1 cellular context compared by ENCODE assay signal in the genomic region with DNA sequence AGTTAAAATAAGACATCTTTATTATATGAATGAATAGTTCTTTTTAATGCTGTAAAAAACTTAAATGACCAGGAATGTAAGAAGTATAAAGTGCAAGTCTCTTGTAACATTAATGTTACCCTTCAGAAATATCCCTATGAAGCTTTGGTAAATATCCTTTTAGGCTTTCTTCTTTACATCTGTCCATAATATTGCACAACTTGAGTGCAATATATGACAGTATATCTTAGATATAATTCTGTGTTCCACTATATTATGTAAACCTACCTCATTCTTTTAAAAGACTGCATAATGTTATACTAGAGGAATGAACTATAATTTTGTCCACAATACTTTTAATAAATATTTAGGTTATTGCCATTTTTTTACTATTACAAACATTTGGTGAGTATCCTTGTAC.
TF ChIP-seq lines count a peak whose summit lies in the region.

No MANE protein-coding gene starts in this region.

TF ChIP-seq in K562, 482 proteins besides CTCF, POLR2A, EP300 and RAD21 (continued from another document):
- TF ChIP-seq, protein P1, sequence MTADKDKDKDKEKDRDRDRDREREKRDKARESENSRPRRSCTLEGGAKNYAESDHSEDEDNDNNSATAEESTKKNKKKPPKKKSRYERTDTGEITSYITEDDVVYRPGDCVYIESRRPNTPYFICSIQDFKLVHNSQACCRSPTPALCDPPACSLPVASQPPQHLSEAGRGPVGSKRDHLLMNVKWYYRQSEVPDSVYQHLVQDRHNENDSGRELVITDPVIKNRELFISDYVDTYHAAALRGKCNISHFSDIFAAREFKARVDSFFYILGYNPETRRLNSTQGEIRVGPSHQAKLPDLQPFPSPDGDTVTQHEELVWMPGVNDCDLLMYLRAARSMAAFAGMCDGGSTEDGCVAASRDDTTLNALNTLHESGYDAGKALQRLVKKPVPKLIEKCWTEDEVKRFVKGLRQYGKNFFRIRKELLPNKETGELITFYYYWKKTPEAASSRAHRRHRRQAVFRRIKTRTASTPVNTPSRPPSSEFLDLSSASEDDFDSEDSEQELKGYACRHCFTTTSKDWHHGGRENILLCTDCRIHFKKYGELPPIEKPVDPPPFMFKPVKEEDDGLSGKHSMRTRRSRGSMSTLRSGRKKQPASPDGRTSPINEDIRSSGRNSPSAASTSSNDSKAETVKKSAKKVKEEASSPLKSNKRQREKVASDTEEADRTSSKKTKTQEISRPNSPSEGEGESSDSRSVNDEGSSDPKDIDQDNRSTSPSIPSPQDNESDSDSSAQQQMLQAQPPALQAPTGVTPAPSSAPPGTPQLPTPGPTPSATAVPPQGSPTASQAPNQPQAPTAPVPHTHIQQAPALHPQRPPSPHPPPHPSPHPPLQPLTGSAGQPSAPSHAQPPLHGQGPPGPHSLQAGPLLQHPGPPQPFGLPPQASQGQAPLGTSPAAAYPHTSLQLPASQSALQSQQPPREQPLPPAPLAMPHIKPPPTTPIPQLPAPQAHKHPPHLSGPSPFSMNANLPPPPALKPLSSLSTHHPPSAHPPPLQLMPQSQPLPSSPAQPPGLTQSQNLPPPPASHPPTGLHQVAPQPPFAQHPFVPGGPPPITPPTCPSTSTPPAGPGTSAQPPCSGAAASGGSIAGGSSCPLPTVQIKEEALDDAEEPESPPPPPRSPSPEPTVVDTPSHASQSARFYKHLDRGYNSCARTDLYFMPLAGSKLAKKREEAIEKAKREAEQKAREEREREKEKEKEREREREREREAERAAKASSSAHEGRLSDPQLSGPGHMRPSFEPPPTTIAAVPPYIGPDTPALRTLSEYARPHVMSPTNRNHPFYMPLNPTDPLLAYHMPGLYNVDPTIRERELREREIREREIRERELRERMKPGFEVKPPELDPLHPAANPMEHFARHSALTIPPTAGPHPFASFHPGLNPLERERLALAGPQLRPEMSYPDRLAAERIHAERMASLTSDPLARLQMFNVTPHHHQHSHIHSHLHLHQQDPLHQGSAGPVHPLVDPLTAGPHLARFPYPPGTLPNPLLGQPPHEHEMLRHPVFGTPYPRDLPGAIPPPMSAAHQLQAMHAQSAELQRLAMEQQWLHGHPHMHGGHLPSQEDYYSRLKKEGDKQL (CRISPR knock-in tag; IDR thresholded peaks at IDR 0.05; ENCODE audit: borderline replicate concordance) = no peak
- TF ChIP-seq SRSF9 (IDR thresholded peaks at IDR 0.05; ENCODE audit: borderline replicate concordance, low read depth, low read length) (no peak), CEBPB (tag; IDR thresholded peaks at IDR 0.05) (peak; percentile 53; the same call in 1 of the 2 replicates)
- TF ChIP-seq, protein P2, sequence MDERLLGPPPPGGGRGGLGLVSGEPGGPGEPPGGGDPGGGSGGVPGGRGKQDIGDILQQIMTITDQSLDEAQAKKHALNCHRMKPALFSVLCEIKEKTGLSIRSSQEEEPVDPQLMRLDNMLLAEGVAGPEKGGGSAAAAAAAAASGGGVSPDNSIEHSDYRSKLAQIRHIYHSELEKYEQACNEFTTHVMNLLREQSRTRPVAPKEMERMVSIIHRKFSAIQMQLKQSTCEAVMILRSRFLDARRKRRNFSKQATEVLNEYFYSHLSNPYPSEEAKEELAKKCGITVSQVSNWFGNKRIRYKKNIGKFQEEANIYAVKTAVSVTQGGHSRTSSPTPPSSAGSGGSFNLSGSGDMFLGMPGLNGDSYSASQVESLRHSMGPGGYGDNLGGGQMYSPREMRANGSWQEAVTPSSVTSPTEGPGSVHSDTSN (CRISPR knock-in tag; IDR thresholded peaks at IDR 0.05; ENCODE audit: low read depth) = no peak
- TF ChIP-seq, protein P2 (tag; conservative IDR thresholded peaks at IDR 0.05; ENCODE audit: low read depth) = no peak
- TF ChIP-seq, protein P3, sequence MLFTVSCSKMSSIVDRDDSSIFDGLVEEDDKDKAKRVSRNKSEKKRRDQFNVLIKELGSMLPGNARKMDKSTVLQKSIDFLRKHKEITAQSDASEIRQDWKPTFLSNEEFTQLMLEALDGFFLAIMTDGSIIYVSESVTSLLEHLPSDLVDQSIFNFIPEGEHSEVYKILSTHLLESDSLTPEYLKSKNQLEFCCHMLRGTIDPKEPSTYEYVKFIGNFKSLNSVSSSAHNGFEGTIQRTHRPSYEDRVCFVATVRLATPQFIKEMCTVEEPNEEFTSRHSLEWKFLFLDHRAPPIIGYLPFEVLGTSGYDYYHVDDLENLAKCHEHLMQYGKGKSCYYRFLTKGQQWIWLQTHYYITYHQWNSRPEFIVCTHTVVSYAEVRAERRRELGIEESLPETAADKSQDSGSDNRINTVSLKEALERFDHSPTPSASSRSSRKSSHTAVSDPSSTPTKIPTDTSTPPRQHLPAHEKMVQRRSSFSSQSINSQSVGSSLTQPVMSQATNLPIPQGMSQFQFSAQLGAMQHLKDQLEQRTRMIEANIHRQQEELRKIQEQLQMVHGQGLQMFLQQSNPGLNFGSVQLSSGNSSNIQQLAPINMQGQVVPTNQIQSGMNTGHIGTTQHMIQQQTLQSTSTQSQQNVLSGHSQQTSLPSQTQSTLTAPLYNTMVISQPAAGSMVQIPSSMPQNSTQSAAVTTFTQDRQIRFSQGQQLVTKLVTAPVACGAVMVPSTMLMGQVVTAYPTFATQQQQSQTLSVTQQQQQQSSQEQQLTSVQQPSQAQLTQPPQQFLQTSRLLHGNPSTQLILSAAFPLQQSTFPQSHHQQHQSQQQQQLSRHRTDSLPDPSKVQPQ (CRISPR knock-in tag; IDR thresholded peaks at IDR 0.05; ENCODE audit: borderline replicate concordance) = no peak
TF ChIP-seq in K562: peak in this region for 2.
